ENCODE assay signal across 2 cellular contexts in the genomic region with DNA sequence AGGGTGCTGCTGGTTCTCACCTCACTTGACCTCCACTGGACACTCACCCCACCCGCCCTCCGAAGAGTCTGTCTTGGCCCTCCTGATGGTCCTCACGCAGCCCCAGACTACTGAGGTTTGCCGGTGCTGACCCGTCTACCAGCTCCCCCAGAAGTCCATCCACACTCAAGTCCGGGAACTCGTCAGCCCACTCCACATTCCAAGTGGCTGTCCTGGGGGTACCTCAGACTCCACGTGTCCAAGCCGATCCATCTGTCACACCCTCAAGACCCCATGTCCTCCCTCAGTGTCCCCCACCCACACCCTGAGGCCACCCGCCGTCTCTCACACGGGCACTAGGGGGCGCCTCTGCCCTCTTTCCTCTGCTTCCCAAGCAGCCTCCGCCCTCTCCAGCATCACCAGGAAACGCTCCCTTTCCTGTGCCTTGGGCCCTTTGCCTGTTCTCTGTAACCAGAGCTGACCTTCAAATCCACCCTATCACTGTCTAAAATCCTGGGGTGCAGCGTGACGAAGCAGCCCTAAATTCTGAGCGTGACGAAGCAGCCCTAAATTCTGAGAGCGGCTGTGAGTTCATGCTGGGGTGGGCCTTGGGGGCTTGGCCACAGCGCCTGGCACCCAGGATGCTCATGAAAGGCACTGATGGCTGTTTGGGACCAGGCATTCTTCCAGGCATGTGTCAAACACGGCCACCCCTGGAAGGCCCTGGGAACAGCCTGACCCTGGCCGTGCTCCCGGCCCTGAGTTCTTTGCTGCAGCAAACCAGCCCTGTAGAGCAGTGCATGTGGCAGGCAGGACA.
TF ChIP-seq lines count a peak whose summit lies in the region.

No MANE protein-coding gene starts in this region.

TF ChIP-seq in HEK293, 187 proteins besides CTCF, POLR2A, EP300 and RAD21 (continued from another document and continues in another):
- TF ChIP-seq ZNF223 (tag by site-specific recombination; IDR thresholded peaks at IDR 0.05) (no peak), ZNF266 (tag by site-specific recombination; IDR thresholded peaks at IDR 0.05; ENCODE audit: low read depth) (no peak), TCF7L2 (IDR thresholded peaks at IDR 0.05; ENCODE audit: borderline replicate concordance, low read depth, low read length) (no peak), ZNF302 (tag by site-specific recombination; IDR thresholded peaks at IDR 0.05; ENCODE audit: low read depth) (no peak), ZNF629 (tag by site-specific recombination; IDR thresholded peaks at IDR 0.05) (no peak), ZNF133 (tag by site-specific recombination; IDR thresholded peaks at IDR 0.05) (no peak), ZNF23 (tag by site-specific recombination; IDR thresholded peaks at IDR 0.05; ENCODE audit: borderline replicate concordance) (no peak), ZNF571 (tag by site-specific recombination; IDR thresholded peaks at IDR 0.05) (no peak), ZXDB (tag by site-specific recombination; IDR thresholded peaks at IDR 0.05) (no peak), ZNF16 (tag by site-specific recombination; IDR thresholded peaks at IDR 0.05; ENCODE audit: low read depth) (no peak), ZNF677 (tag by site-specific recombination; IDR thresholded peaks at IDR 0.05) (no peak), ZNF324 (tag by site-specific recombination; IDR thresholded peaks at IDR 0.05) (no peak), ZNF37A (tag by site-specific recombination; IDR thresholded peaks at IDR 0.05) (no peak), ZNF221 (tag by site-specific recombination; IDR thresholded peaks at IDR 0.05; ENCODE audit: borderline replicate concordance) (no peak), PBX3 (CRISPR knock-in tag; IDR thresholded peaks at IDR 0.05) (no peak), KLF7 (tag by site-specific recombination; IDR thresholded peaks at IDR 0.05; ENCODE audit: borderline replicate concordance) (0 out of 2 replicates have a peak, but pooled peaks have one; percentile 21), ZNF510 (tag by site-specific recombination; IDR thresholded peaks at IDR 0.05; ENCODE audit: insufficient replicate concordance) (no peak), WT1 (tag by site-specific recombination; IDR thresholded peaks at IDR 0.05) (no peak), KLF8 (tag by site-specific recombination; IDR thresholded peaks at IDR 0.05) (peak; percentile 44; the same call in 1 of the 2 replicates), BCL11A (tag by site-specific recombination; IDR thresholded peaks at IDR 0.05; ENCODE audit: low read depth) (no peak), ZNF514 (tag by site-specific recombination; IDR thresholded peaks at IDR 0.05) (no peak), ZBTB20 (tag by site-specific recombination; IDR thresholded peaks at IDR 0.05) (0 out of 2 replicates have a peak, but pooled peaks have one; percentile 3), ZSCAN18 (tag by site-specific recombination; IDR thresholded peaks at IDR 0.05) (no peak), ZNF654 (tag by site-specific recombination; IDR thresholded peaks at IDR 0.05; ENCODE audit: low read depth) (peak; percentile 76), SETDB1 (IDR thresholded peaks at IDR 0.05; ENCODE audit: insufficient read length, low read length) (no peak), BCL11B (tag by site-specific recombination; IDR thresholded peaks at IDR 0.05; ENCODE audit: low read depth) (no peak), ZNF24 (tag by site-specific recombination; IDR thresholded peaks at IDR 0.05) (no peak), ZNF114 (tag by site-specific recombination; IDR thresholded peaks at IDR 0.05) (no peak), YY1 (tag by site-specific recombination; IDR thresholded peaks at IDR 0.05) (no peak), ZNF555 (tag by site-specific recombination; conservative IDR thresholded peaks at IDR 0.05) (no peak), ZNF670 (tag by site-specific recombination; IDR thresholded peaks at IDR 0.05; ENCODE audit: low read depth) (no peak), ZNF624 (tag by site-specific recombination; IDR thresholded peaks at IDR 0.05) (no peak), ZNF585B (tag by site-specific recombination; IDR thresholded peaks at IDR 0.05) (no peak), ZNF488 (tag by site-specific recombination; IDR thresholded peaks at IDR 0.05) (no peak), ZNF169 (tag by site-specific recombination; IDR thresholded peaks at IDR 0.05) (no peak), TRIM28 (IDR thresholded peaks at IDR 0.05; ENCODE audit: borderline replicate concordance, low read length) (no peak), MZF1 (tag by site-specific recombination; IDR thresholded peaks at IDR 0.05; ENCODE audit: borderline replicate concordance) (no peak)

TF ChIP-seq in SK-N-SH treated with all-trans-retinoic acid at 6 μM for 48 hours, 23 proteins besides CTCF, POLR2A, EP300 and RAD21 (continued from another document):
- no peak for TF ChIP-seq SNAI2 (CRISPR knock-in tag; IDR thresholded peaks at IDR 0.05)
- TF ChIP-seq ZNF565 (CRISPR knock-in tag; conservative IDR thresholded peaks at IDR 0.05; ENCODE audit: low read depth), result no peak
- no peak for TF ChIP-seq RARB (CRISPR knock-in tag; IDR thresholded peaks at IDR 0.05)
- TF ChIP-seq ZC3H10 (CRISPR knock-in tag; IDR thresholded peaks at IDR 0.05), result no peak
- no peak for TF ChIP-seq BACH2 (CRISPR knock-in tag; IDR thresholded peaks at IDR 0.05; ENCODE audit: borderline replicate concordance)
- TF ChIP-seq, protein P1, sequence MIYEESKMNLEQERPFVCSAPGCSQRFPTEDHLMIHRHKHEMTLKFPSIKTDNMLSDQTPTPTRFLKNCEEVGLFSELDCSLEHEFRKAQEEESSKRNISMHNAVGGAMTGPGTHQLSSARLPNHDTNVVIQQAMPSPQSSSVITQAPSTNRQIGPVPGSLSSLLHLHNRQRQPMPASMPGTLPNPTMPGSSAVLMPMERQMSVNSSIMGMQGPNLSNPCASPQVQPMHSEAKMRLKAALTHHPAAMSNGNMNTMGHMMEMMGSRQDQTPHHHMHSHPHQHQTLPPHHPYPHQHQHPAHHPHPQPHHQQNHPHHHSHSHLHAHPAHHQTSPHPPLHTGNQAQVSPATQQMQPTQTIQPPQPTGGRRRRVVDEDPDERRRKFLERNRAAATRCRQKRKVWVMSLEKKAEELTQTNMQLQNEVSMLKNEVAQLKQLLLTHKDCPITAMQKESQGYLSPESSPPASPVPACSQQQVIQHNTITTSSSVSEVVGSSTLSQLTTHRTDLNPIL (CRISPR knock-in tag; IDR thresholded peaks at IDR 0.05; ENCODE audit: low read depth), result no peak
- no peak for TF ChIP-seq GLIS3 (CRISPR knock-in tag; IDR thresholded peaks at IDR 0.05)
- no peak for TF ChIP-seq CSRNP3 (CRISPR knock-in tag; IDR thresholded peaks at IDR 0.05)
- TF ChIP-seq ARNTL (CRISPR knock-in tag; IDR thresholded peaks at IDR 0.05; ENCODE audit: borderline replicate concordance, low read depth), result no peak
- no peak for TF ChIP-seq ZFP30 (CRISPR knock-in tag; IDR thresholded peaks at IDR 0.05)
TF ChIP-seq in SK-N-SH treated with all-trans-retinoic acid at 6 μM for 48 hours: peak in this region for 0.
